ENCODE assay signal across 11 cellular contexts in genomic region chr21:36097427-36098230, GRCh38. TPM values are rescaled to one million over a fixed set of nuclear protein-coding genes. Genes with fewer than 3 reads are reported as not detected.
DNase-seq lines count a peak whose midpoint lies in the region; ATAC-seq, FAIRE-seq and TF ChIP-seq lines count a peak whose summit lies in the region.
"Had no signal": no experiment of that assay in that cellular context is flagged by ENCODE, and none has a peak within 500 bp of the region (broad histone marks: within the 10 kb centered on the region; RNA-seq: fewer than 3 reads in every experiment).

No MANE protein-coding gene starts in this region.

- H3K9me3 Mint-ChIP-seq in WTC11 (peaks cover 30% of the 10 kb centered on the region), Calu3 (ENCODE audit: low read depth, unreplicated experiment) (peaks cover 3% of the 10 kb centered on the region)

- H3K4me3 ChIP-seq in left lung, result no peak overlapping the region
- H3K4me3 ChIP-seq in lower lobe of right lung, result no peak overlapping the region
- H3K4me3 ChIP-seq: heart left ventricle had no signal

- H3K9me3 ChIP-seq in left lung (peaks cover 0 to 10% of the 10 kb centered on the region in 2 donors), lower lobe of right lung (peaks cover 5% of the 10 kb centered on the region)

- intact Hi-C loops in left lung (cut with DNase I) (no loop called here), Calu3 (cut with micrococcal nuclease; ENCODE audit: unreplicated experiment) (no loop called here), lower lobe of right lung (cut with DNase I) (no loop called here)

- H3K27ac ChIP-seq in left lung (no peak overlapping the region), lower lobe of right lung (no peak overlapping the region)
- H3K27ac ChIP-seq: heart left ventricle had no signal

- no peak for TF ChIP-seq POLR2A in GM12891 (IDR thresholded peaks at IDR 0.05; ENCODE audit: low read depth, low read length)

- POLR2A ChIA-PET in WTC11 (lab: Charles Lee), result interaction anchor here (1.3 to 2.2 kb wide), 2 partner anchors 28 to 38 kb away, joined by 5 to 11 read pairs; partner anchors contain the start of genes CBR1 and SETD4

- FAIRE-seq in GM12891 (lab: Jason Lieb, UNC), result peak; percentile 23

- H3K4me1 ChIP-seq in left lung (no peaks in the 10 kb centered on the region), lower lobe of right lung (no peaks in the 10 kb centered on the region)
- H3K4me1 ChIP-seq: heart left ventricle had no signal

- CTCF ChIA-PET in WTC11 (lab: Charles Lee), result interaction anchor here (0.5 to 4.4 kb wide), 4 partner anchors 8 to 69 kb away, joined by 3 to 22 read pairs (median 5); no protein-coding TSS in a partner anchor
- CTCF ChIA-PET in Calu3 (lab: Charles Lee), result no interaction called here

- H3K36me3 Mint-ChIP-seq in WTC11 (peaks cover 34% of the 10 kb centered on the region), Calu3 (ENCODE audit: insufficient read depth, unreplicated experiment) (no peaks in the 10 kb centered on the region)

- H3K4me3 Mint-ChIP-seq in WTC11 (peak overlapping the region; percentile 26), Calu3 (ENCODE audit: low read depth, unreplicated experiment) (no peak overlapping the region)
- H3K4me3 Mint-ChIP-seq: activated T-cell treated with anti-CD3 and anti-CD28 coated beads, Interleukin-2, amount 50 U/mL, for 4 hours had no signal

- H3K27ac Mint-ChIP-seq in WTC11 (peak overlapping the region; percentile 95), Calu3 (ENCODE audit: unreplicated experiment) (no peak overlapping the region)

- H3K4me1 Mint-ChIP-seq in WTC11 (peaks cover 73% of the 10 kb centered on the region), Calu3 (ENCODE audit: low read depth, unreplicated experiment) (no peaks in the 10 kb centered on the region)

- BruUV-seq in Calu3 (replicated peaks; lab: Mats Ljungman, UMichigan), result no TSS peak

- H3K27me3 ChIP-seq in left lung (no peaks in the 10 kb centered on the region), lower lobe of right lung (ENCODE audit: low read depth) (no peaks in the 10 kb centered on the region)

- H3K27me3 Mint-ChIP-seq in WTC11 (ENCODE audit: low read depth) (peaks cover 8% of the 10 kb centered on the region), Calu3 (ENCODE audit: unreplicated experiment) (no peaks in the 10 kb centered on the region)

- DNase-seq in GM12891 (ENCODE audit: insufficient read length, low spot score) (no peak), WTC11 (ENCODE audit: low spot score) (no peak), left lung (no peak), Calu3 (no peak), lower lobe of right lung (no peak)
- no peak for DNase-seq in activated naive CD4-positive, alpha-beta T cell (lab: John Stamatoyannopoulos, UW)
- DNase-seq: activated T-cell treated with anti-CD3 and anti-CD28 coated beads, Interleukin-2, amount 50 U/mL, for 4 hours; heart left ventricle; NCI-H524 had no signal

- H3K36me3 ChIP-seq in left lung (no peaks in the 10 kb centered on the region), lower lobe of right lung (no peaks in the 10 kb centered on the region)
- H3K36me3 ChIP-seq: heart left ventricle had no signal

- peak; percentile 82 for ATAC-seq in HG03108 (IDR thresholded peaks at IDR 0.05; ENCODE audit: unreplicated experiment)
- ATAC-seq in WTC11, result peak; percentile 42
- ATAC-seq in left lung, result peak; percentile 37
- ATAC-seq in lower lobe of right lung, result no peak
- no peak for ATAC-seq in HG02571 (IDR thresholded peaks at IDR 0.05; ENCODE audit: unreplicated experiment)

- TF ChIP-seq CTCF in WTC11 (IDR thresholded peaks at IDR 0.05) (no peak), left lung (IDR thresholded peaks at IDR 0.05) (no peak), Calu3 (IDR thresholded peaks at IDR 0.05; ENCODE audit: unreplicated experiment) (no peak), lower lobe of right lung (IDR thresholded peaks at IDR 0.05) (no peak)

TF ChIP-seq in GM12891, 5 proteins besides CTCF, POLR2A, EP300 and RAD21:
- TF ChIP-seq PAX5 (IDR thresholded peaks at IDR 0.05; ENCODE audit: insufficient read depth, low read length, severe bottlenecking), result no peak
- no peak for TF ChIP-seq POU2F2 (IDR thresholded peaks at IDR 0.05; ENCODE audit: low read depth, low read length)
- no peak for TF ChIP-seq POLR2AphosphoS5 (IDR thresholded peaks at IDR 0.05; ENCODE audit: low read depth, low read length)
- no peak for TF ChIP-seq TAF1 (IDR thresholded peaks at IDR 0.05; ENCODE audit: low read depth, low read length)
- TF ChIP-seq SPI1 (IDR thresholded peaks at IDR 0.05; ENCODE audit: low read depth, low read length), result no peak

TF ChIP-seq in WTC11, 78 proteins besides CTCF, POLR2A, EP300 and RAD21:
- TF ChIP-seq SMAD4 (CRISPR knock-in tag; IDR thresholded peaks at IDR 0.05) (no peak), RELA (CRISPR knock-in tag; IDR thresholded peaks at IDR 0.05; ENCODE audit: borderline replicate concordance) (no peak), NFE2L1 (CRISPR knock-in tag; IDR thresholded peaks at IDR 0.05) (no peak), IRF1 (CRISPR knock-in tag; IDR thresholded peaks at IDR 0.05) (no peak)

RNA-seq across cellular contexts. Expression of gene CBR1, which starts 27.8 kb away (rescaled TPM):
- 21.3 TPM for polyA plus RNA-seq in GM12891 (2012; ENCODE audit: low read depth, missing spikeins)
- total RNA-seq in WTC11 (2021), result 167 to 172 TPM (median 170 TPM) in 3 replicates
- 10 to 100 TPM; 64.1 to 83.4 TPM for total RNA-seq in left lung
- 57.8 and 72.2 TPM in 2 replicates for total RNA-seq in Calu3 (2022)
- 72.9 TPM for total RNA-seq in lower lobe of right lung

RNA-seq across cellular contexts. Expression of gene CBR3, which starts 37.2 kb away (rescaled TPM):
- polyA plus RNA-seq in GM12891 (2012; ENCODE audit: low read depth, missing spikeins), result 0.77 TPM
- total RNA-seq in WTC11 (2021) (4.2 to 12.9 TPM (median 5.2 TPM) in 3 replicates), left lung (1 to 10 TPM; 2.5 to 4.7 TPM), Calu3 (2022) (2.8 and 3.1 TPM in 2 replicates), lower lobe of right lung (4.3 TPM)

RNA-seq across cellular contexts. Expression of gene SETD4, which starts 37.3 kb away (rescaled TPM):
- 4.9 TPM for polyA plus RNA-seq in GM12891 (2012; ENCODE audit: low read depth, missing spikeins)
- total RNA-seq in WTC11 (2021), result 44.1 to 64.8 TPM (median 45.7 TPM) in 3 replicates
- 10 to 100 TPM; 16.6 to 21.3 TPM for total RNA-seq in left lung
- 20.1 and 24.7 TPM in 2 replicates for total RNA-seq in Calu3 (2022)
- 19.4 TPM for total RNA-seq in lower lobe of right lung

RNA-seq across cellular contexts. Expression of gene DOP1B, which starts 59.0 kb away (rescaled TPM):
- 1.5 TPM for polyA plus RNA-seq in GM12891 (2012; ENCODE audit: low read depth, missing spikeins)
- total RNA-seq in WTC11 (2021) (8.3 to 11.4 TPM (median 9.1 TPM) in 3 replicates), left lung (10 to 100 TPM; 27.4 to 29.6 TPM), Calu3 (2022) (7.1 and 10.3 TPM in 2 replicates), lower lobe of right lung (24.6 TPM)

Comparison
In these comparisons a context has a peak if more than half of its experiments do, and no peak if none do; other contexts are left out.
1. ATAC-seq: peak in HG03108 (single experiment), WTC11 (single experiment) and left lung (single experiment); none in lower lobe of right lung (0 of 2) and HG02571 (single experiment).